Comparison of ENCODE assay signal across 8 cellular contexts in genomic region chr6:154868143-154868594, GRCh38.
A peak's percentile ranks its signal among the peaks of the same experiment; 100 is the strongest.
DNase-seq lines count a peak whose midpoint lies in the region; ATAC-seq and TF ChIP-seq lines count a peak whose summit lies in the region.

No MANE protein-coding gene starts in this region.

- no peaks in the 10 kb centered on the region for H3K9me3 ChIP-seq in gastrocnemius medialis

- no peak overlapping the region for H3K27ac ChIP-seq in gastrocnemius medialis

- intact Hi-C loops in gastrocnemius medialis (cut with DNase I; ENCODE audit: low total_unique reads) (loop anchor here (2.0 kb wide), 1 partner anchor 307 kb away; no protein-coding TSS in a partner anchor), posterior cingulate gyrus (cut with DNase I) (no loop called here)

- no peaks in the 10 kb centered on the region for H3K36me3 ChIP-seq in gastrocnemius medialis

- peak; percentile 40 to 71 (median 61) for TF ChIP-seq CTCF in gastrocnemius medialis (IDR thresholded peaks at IDR 0.05 in 4 of 5, conservative IDR thresholded peaks at IDR 0.05 in 1 of 5)

- TF ChIP-seq POLR2A in gastrocnemius medialis (IDR thresholded peaks at IDR 0.05) = no peak

- H3K27me3 ChIP-seq in gastrocnemius medialis = no peaks in the 10 kb centered on the region

- in situ Hi-C loops in gastrocnemius medialis (cut with MboI; ENCODE audit: low sequenced_read_pairs in 4 of 4) = no loop called here

- no peak overlapping the region for H3K4me3 ChIP-seq in gastrocnemius medialis

- ATAC-seq in gastrocnemius medialis = peak; percentile 59 to 61
- no peak for ATAC-seq in GM18502 (IDR thresholded peaks at IDR 0.05; ENCODE audit: poor library complexity, unreplicated experiment)

- peaks cover 5 to 7% of the 10 kb centered on the region in 2 donors for H3K4me1 ChIP-seq in gastrocnemius medialis

- DNase-seq in NCI-H1436 (lab: John Stamatoyannopoulos, UW) (peak; percentile 38), NCI-H1436 treated with DMSO at 0.1 percent for 48 hours (lab: John Stamatoyannopoulos, UW) (no peak), LoVo (ENCODE audit: low spot score) (peak; percentile 35), SW 1271 (lab: John Stamatoyannopoulos, UW) (peak; percentile 3 to 37), germinal center (ENCODE audit: low spot score) (peak; percentile 5), gastrocnemius medialis (no peak), posterior cingulate gyrus (no peak)

Comparison
In these comparisons a context has a peak if more than half of its experiments do, and no peak if none do; other contexts are left out.
1. DNase-seq: peak in NCI-H1436 (single experiment), LoVo (single experiment), SW 1271 (2 of 2) and germinal center (single experiment); none in NCI-H1436 treated with DMSO at 0.1 percent for 48 hours (single experiment), gastrocnemius medialis (0 of 2) and posterior cingulate gyrus (0 of 10).